ENCODE assay signal across 10 cellular contexts in the genomic region with DNA sequence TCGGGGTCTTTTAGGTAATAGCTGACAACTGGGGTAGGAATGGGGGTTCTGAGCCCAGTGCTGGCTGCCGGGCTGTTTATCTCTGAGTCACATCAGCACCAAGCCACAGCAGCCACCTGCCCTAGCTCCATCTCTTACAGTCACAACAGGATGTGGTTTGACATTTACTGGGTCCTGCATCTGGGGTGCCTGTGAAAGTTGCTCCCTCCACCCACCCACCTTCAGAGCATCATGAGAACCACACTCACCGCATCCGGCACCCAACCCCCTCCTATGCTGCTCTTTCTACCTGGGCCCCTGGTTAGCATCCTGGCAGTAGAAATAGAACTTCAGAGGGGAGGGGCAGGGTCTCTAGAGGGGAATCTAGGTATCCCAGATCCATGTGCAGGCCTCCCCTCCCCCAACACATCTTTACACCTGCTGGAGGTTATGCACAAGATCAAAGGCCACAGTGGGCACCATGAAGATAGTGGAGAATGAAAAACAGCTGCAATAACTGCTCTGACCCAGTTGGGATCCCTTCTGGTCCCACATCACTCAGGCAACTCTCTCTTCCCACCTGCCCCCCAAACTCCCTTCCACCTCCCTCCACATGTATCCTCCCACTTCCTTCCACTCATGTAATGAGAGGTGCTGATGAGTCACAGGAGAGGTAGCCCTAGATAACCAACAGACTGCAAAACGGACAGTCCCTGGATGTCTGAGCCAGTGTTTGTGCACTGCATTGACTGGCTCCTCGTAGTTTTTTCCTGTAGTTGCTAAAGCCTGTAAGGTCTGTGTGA. TPM values are rescaled to one million over a fixed set of nuclear protein-coding genes. Genes with fewer than 3 reads are reported as not detected.
DNase-seq lines count a peak whose midpoint lies in the region; ATAC-seq lines count a peak whose summit lies in the region.
"Had no signal": no experiment of that assay in that cellular context is flagged by ENCODE, and none has a peak within 500 bp of the region (broad histone marks: within the 10 kb centered on the region; RNA-seq: fewer than 3 reads in every experiment).

No MANE protein-coding gene starts in this region.

- no peaks in the 10 kb centered on the region for H3K4me1 ChIP-seq in SJCRH30
- H3K4me1 ChIP-seq: breast epithelium had no signal

- no peak overlapping the region for H3K27ac ChIP-seq in SJCRH30
- H3K27ac ChIP-seq: breast epithelium had no signal

- POLR2A ChIA-PET in activated CD4-positive, alpha-beta T cell treated with anti-CD3 and anti-CD28 coated beads for 36 hours (lab: Charles Lee), result interaction anchor here (0.6 to 6.3 kb wide), 14 partner anchors 12 to 479 kb away, joined by 3 to 176 read pairs (median 8); partner anchors contain the start of genes CASP2 and GSTK1

- H3K4me3 Mint-ChIP-seq in activated CD4-positive, alpha-beta T cell treated with anti-CD3 and anti-CD28 coated beads for 36 hours, result peak overlapping the region; percentile 68

- H3K36me3 Mint-ChIP-seq in activated CD4-positive, alpha-beta T cell treated with anti-CD3 and anti-CD28 coated beads for 36 hours (ENCODE audit: low read depth), result peaks cover 17% of the 10 kb centered on the region

- H3K9me3 ChIP-seq in SJCRH30 (replicated peaks), result no peaks in the 10 kb centered on the region
- H3K9me3 ChIP-seq: breast epithelium had no signal

- H3K27ac Mint-ChIP-seq in activated CD4-positive, alpha-beta T cell treated with anti-CD3 and anti-CD28 coated beads for 36 hours, result peak overlapping the region; percentile 99

- H3K4me1 Mint-ChIP-seq in activated CD4-positive, alpha-beta T cell treated with anti-CD3 and anti-CD28 coated beads for 36 hours, result peaks cover 96% of the 10 kb centered on the region

- CTCF ChIA-PET in activated CD4-positive, alpha-beta T cell treated with anti-CD3 and anti-CD28 coated beads for 36 hours (lab: Charles Lee), result interaction anchor here (0.5 to 11.2 kb wide), 19 partner anchors 11 to 678 kb away, joined by 3 to 182 read pairs (median 9); no protein-coding TSS in a partner anchor

- no peak overlapping the region for H3K4me3 ChIP-seq in SJCRH30
- H3K4me3 ChIP-seq: breast epithelium had no signal

- peak; percentile 97 for DNase-seq in activated CD4-positive, alpha-beta T cell treated with anti-CD3 and anti-CD28 coated beads for 36 hours
- DNase-seq in effector CD8-positive, alpha-beta T cell (lab: John Stamatoyannopoulos, UW), result peak; percentile 88
- DNase-seq in stimulated activated CD8-positive, alpha-beta memory T cell treated with anti-CD3 and anti-CD28 coated beads, Interleukin-12 subunit alpha, Interleukin-12 subunit beta, amount 100 ng/mL, for 1 hour (ENCODE audit: low read depth), result peak; percentile 92
- DNase-seq in SJCRH30 (no peak), middle frontal gyrus (ENCODE audit: extremely low spot score, low spot score) (no peak), SHP77 treated with DMSO at 0.1 percent for 48 hours (lab: John Stamatoyannopoulos, UW) (no peak)

- no peaks in the 10 kb centered on the region for H3K27me3 Mint-ChIP-seq in activated CD4-positive, alpha-beta T cell treated with anti-CD3 and anti-CD28 coated beads for 36 hours

- H3K27me3 ChIP-seq in SJCRH30, result peaks cover under 1% of the 10 kb centered on the region; the same call in 1 of the 2 replicates

- intact Hi-C loops in activated CD4-positive, alpha-beta T cell treated with anti-CD3 and anti-CD28 coated beads for 36 hours (cut with DNase I, micrococcal nuclease), result loop anchor here (1.0 to 10.0 kb wide), 17 partner anchors 9 to 1887 kb away; partner anchors contain the start of genes CASP2 (in 2 of the 2), SSBP1 (in 2 of the 2), ZYX (in 2 of the 2) and BRAF (in 1 of the 2)

- no peaks in the 10 kb centered on the region for H3K36me3 ChIP-seq in SJCRH30
- H3K36me3 ChIP-seq: breast epithelium had no signal

- no peaks in the 10 kb centered on the region for H3K9me3 Mint-ChIP-seq in activated CD4-positive, alpha-beta T cell treated with anti-CD3 and anti-CD28 coated beads for 36 hours (ENCODE audit: low read depth)

- ATAC-seq in GM19324 (IDR thresholded peaks at IDR 0.05; ENCODE audit: low FRiP score, unreplicated experiment) (peak; percentile 97), HG03159 (IDR thresholded peaks at IDR 0.05; ENCODE audit: unreplicated experiment) (peak; percentile 93)
- ATAC-seq in activated CD4-positive, alpha-beta T cell treated with anti-CD3 and anti-CD28 coated beads for 36 hours, result peak; percentile 63

RNA-seq across cellular contexts. Expression of gene PRSS2, which starts 38.2 kb away (rescaled TPM):
- total RNA-seq in activated CD4-positive, alpha-beta T cell treated with anti-CD3 and anti-CD28 coated beads for 36 hours, result not detected
- not detected in 2 replicates for total RNA-seq in SJCRH30 (2014; rRNA removed; shearing (Covaris generic))
- total RNA-seq: breast epithelium, temporal lobe had no signal

RNA-seq across cellular contexts. Expression of gene EPHB6, which starts 45.9 kb away (rescaled TPM):
- 10 to 100 TPM; 14.7 to 15.1 TPM for total RNA-seq in activated CD4-positive, alpha-beta T cell treated with anti-CD3 and anti-CD28 coated beads for 36 hours
- total RNA-seq in SJCRH30 (2014; rRNA removed; shearing (Covaris generic)), result 0.10 and 0.14 TPM in 2 replicates

RNA-seq across cellular contexts. Expression of gene PRSS1, which starts 59.7 kb away (rescaled TPM):
- not detected for total RNA-seq in activated CD4-positive, alpha-beta T cell treated with anti-CD3 and anti-CD28 coated beads for 36 hours
- not detected in 2 replicates for total RNA-seq in SJCRH30 (2014; rRNA removed; shearing (Covaris generic))
- total RNA-seq: breast epithelium, temporal lobe had no signal

Comparison
In these comparisons a context has a peak if more than half of its experiments do, and no peak if none do; other contexts are left out.
1. DNase-seq: peak in activated CD4-positive, alpha-beta T cell treated with anti-CD3 and anti-CD28 coated beads for 36 hours (single experiment), effector CD8-positive, alpha-beta T cell (single experiment) and stimulated activated CD8-positive, alpha-beta memory T cell treated with anti-CD3 and anti-CD28 coated beads, Interleukin-12 subunit alpha, Interleukin-12 subunit beta, amount 100 ng/mL, for 1 hour (single experiment); none in SJCRH30 (0 of 2), middle frontal gyrus (single experiment) and SHP77 treated with DMSO at 0.1 percent for 48 hours (single experiment).
2. RNA of gene EPHB6, which starts 45.9 kb away (total RNA-seq): 14.7 to 15.1 TPM in activated CD4-positive, alpha-beta T cell treated with anti-CD3 and anti-CD28 coated beads for 36 hours; 0.10 to 0.14 TPM in SJCRH30; every median in the first group is over 10 times any median in the second.
3. Peak in every context shown above with its lines, with median percentiles within 50 percentile points of each other: ATAC-seq.